8 cellular contexts compared by ENCODE assay signal in the genomic region with DNA sequence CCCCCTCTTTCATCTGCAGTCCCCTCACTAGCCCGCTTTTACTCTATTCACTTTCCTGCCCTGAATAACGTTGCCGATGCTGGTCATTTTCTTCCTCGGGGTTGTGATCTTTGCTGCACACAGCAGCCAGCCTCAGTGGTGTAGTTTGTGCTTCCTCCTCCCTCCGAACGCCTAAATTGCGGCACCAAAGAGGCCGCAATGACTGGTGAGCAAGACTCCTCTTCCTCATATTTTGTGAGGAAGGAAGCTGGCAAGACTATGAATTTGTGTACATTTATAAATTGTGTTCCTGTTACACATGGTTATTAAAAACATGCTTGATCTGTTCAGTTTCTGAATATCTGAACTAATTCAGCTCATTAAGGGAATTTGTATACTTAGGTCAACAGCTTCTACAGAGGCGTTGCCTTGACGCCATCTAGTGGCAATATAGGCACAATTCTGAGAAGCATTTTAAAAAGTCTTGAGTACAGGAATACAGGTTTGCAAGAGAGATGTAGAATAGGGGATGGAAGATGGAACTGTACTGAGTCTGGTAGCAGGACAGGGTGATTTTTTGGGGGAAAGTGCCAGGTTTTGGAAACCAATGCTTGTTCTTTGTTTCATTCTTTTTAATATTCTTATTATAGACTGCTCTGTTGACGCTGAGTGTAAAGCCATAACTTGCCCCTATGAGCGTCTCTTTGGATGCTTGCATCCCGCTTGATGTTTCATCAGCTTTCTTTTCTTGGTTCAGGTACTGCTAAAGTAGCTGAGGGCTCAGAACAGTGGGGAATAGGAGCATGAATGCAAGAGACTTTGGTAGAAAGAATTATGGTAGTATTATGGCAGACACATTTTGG. TPM values are rescaled to one million over a fixed set of nuclear protein-coding genes. Genes with fewer than 3 reads are reported as not detected.
DNase-seq lines count a peak whose midpoint lies in the region; TF ChIP-seq lines count a peak whose summit lies in the region.

No MANE protein-coding gene starts in this region.

- no peak overlapping the region for H3K4me3 Mint-ChIP-seq in HFFc6
- no peak overlapping the region for H3K4me3 Mint-ChIP-seq in nephron

- H3K36me3 Mint-ChIP-seq in HFFc6 (ENCODE audit: low read depth), result no peaks in the 10 kb centered on the region
- peaks cover 31% of the 10 kb centered on the region for H3K36me3 Mint-ChIP-seq in nephron (ENCODE audit: low read depth)

- H3K4me3 ChIP-seq in GM12864 (ENCODE audit: low read depth, low read length) (no peak overlapping the region), esophagus muscularis mucosa (no peak overlapping the region)

- H3K27ac ChIP-seq in esophagus muscularis mucosa (replicated peaks in 1 of 4), result no peak overlapping the region

- 68% methylated on average over 13 of the region's 13 CpGs for WGBS in esophagus muscularis mucosa

- H3K4me1 ChIP-seq in esophagus muscularis mucosa, result no peaks in the 10 kb centered on the region

- TF ChIP-seq CTCF in GM12864 (IDR thresholded peaks at IDR 0.05; ENCODE audit: low read depth, low read length, missing control alignments) (peak; percentile 75), HFFc6 (IDR thresholded peaks at IDR 0.05) (peak; percentile 86), esophagus muscularis mucosa (IDR thresholded peaks at IDR 0.05) (peak; percentile 33 to 70 (median 50)), nephron (IDR thresholded peaks at IDR 0.05; ENCODE audit: unreplicated experiment in 3 of 3) (peak; percentile 63 to 78 (median 63))

- no peaks in the 10 kb centered on the region for H3K27me3 ChIP-seq in esophagus muscularis mucosa

- in situ Hi-C loops in ACHN (cut with HindIII; ENCODE audit: low pct_ligation_motif_present, low pct_unique_long_range_greater_than_20kb, low sequenced_read_pairs), result no loop called here

- intact Hi-C loops in esophagus muscularis mucosa (cut with DNase I), result no loop called here

- no peak for TF ChIP-seq EP300 in esophagus muscularis mucosa (IDR thresholded peaks at IDR 0.05)

- peaks cover 0 to 26% (median 0%) of the 10 kb centered on the region in 4 donors for H3K36me3 ChIP-seq in esophagus muscularis mucosa

- H3K9me3 ChIP-seq in esophagus muscularis mucosa, result no peaks in the 10 kb centered on the region

- no peaks in the 10 kb centered on the region for H3K4me1 Mint-ChIP-seq in HFFc6 (ENCODE audit: low read depth)
- no peaks in the 10 kb centered on the region for H3K4me1 Mint-ChIP-seq in nephron

- no peaks in the 10 kb centered on the region for H3K9me3 Mint-ChIP-seq in HFFc6
- no peaks in the 10 kb centered on the region for H3K9me3 Mint-ChIP-seq in nephron

- no peaks in the 10 kb centered on the region for H3K27me3 Mint-ChIP-seq in HFFc6 (ENCODE audit: insufficient read depth)
- no peaks in the 10 kb centered on the region for H3K27me3 Mint-ChIP-seq in nephron (ENCODE audit: low read depth)

- DNase-seq in ACHN (peak; percentile 71), GM12864 (ENCODE audit: low read depth) (peak; percentile 16), HFFc6 (peak; percentile 39), NCI-H1417 (lab: John Stamatoyannopoulos, UW) (peak; percentile 37 to 81 (median 76)), T follicular helper cell (ENCODE audit: low read depth) (peak; percentile 2), esophagus muscularis mucosa (ENCODE audit: extremely low spot score) (no peak), middle frontal gyrus (ENCODE audit: extremely low spot score, low spot score) (no peak)

- TF ChIP-seq POLR2A in esophagus muscularis mucosa (IDR thresholded peaks at IDR 0.05; ENCODE audit: low read depth), result no peak

- no peak overlapping the region for H3K27ac Mint-ChIP-seq in HFFc6
- H3K27ac Mint-ChIP-seq in nephron, result no peak overlapping the region

RNA-seq across cellular contexts. Expression of a gene that starts 4.1 kb away (rescaled TPM):
- under 1 TPM in 4 of 6 experiments, not detected in 2; 0.17 to 0.21 (median 0.18) TPM for total RNA-seq in HFFc6 (2021; fragmentation: NEBNext Ultra II Directional; extraction: Animal tissue kit (Norgen Biotek cat#: 25700))
- total RNA-seq in esophagus muscularis mucosa, result 1 to 10 TPM in 2 of 4 donors, under 1 TPM in 2; 0.50 to 2.1 (median 0.89) TPM

RNA-seq across cellular contexts. Expression of a gene that starts 9.5 kb away (rescaled TPM):
- under 1 TPM in 3 of 6 experiments, not detected in 3; 0.07 to 0.12 (median 0.07) TPM for total RNA-seq in HFFc6 (2021; fragmentation: NEBNext Ultra II Directional; extraction: Animal tissue kit (Norgen Biotek cat#: 25700))
- 1 to 10 TPM in 2 of 4 donors, under 1 TPM in 1, not detected in 1; 0.33 to 1.3 (median 1.2) TPM for total RNA-seq in esophagus muscularis mucosa

RNA-seq across cellular contexts. Expression of a gene that starts 22.0 kb away (rescaled TPM):
- under 1 TPM in 2 of 6 experiments, not detected in 4; 0.17 to 0.26 TPM for total RNA-seq in HFFc6 (2021; fragmentation: NEBNext Ultra II Directional; extraction: Animal tissue kit (Norgen Biotek cat#: 25700))
- 1 to 10 TPM in 1 of 4 donors, not detected in 3; 2.1 TPM for total RNA-seq in esophagus muscularis mucosa

RNA-seq across cellular contexts. Expression of a gene that starts 47.8 kb away (rescaled TPM):
- 100 to 1,000 TPM; 122 to 180 (median 147) TPM for total RNA-seq in HFFc6 (2021; fragmentation: NEBNext Ultra II Directional; extraction: Animal tissue kit (Norgen Biotek cat#: 25700))
- 100 to 1,000 TPM; 105 to 122 (median 114) TPM for total RNA-seq in esophagus muscularis mucosa

RNA-seq across cellular contexts. Expression of a gene that starts 55.4 kb away (rescaled TPM):
- total RNA-seq in HFFc6 (2021; fragmentation: NEBNext Ultra II Directional; extraction: Animal tissue kit (Norgen Biotek cat#: 25700)), result not detected
- total RNA-seq in esophagus muscularis mucosa, result not detected

Comparison
In these comparisons a context has a peak if more than half of its experiments do, and no peak if none do; other contexts are left out.
1. DNase-seq: peak in ACHN (single experiment), GM12864 (single experiment), HFFc6 (single experiment), NCI-H1417 (3 of 3) and T follicular helper cell (single experiment); none in esophagus muscularis mucosa (single experiment) and middle frontal gyrus (single experiment).
2. Peak in every context shown above with its lines, with median percentiles within 50 percentile points of each other: CTCF ChIP-seq.